Comparison of ENCODE assay signal across 1 cellular context in genomic region chr1:167685844-167686243, GRCh38.
TF ChIP-seq lines count a peak whose summit lies in the region.

No MANE protein-coding gene starts in this region.

TF ChIP-seq in GM23338, 12 proteins besides CTCF, POLR2A, EP300 and RAD21:
- no peak for TF ChIP-seq POLR2AphosphoS5 (IDR thresholded peaks at IDR 0.05; ENCODE audit: low read depth)
- no peak for TF ChIP-seq ZNF114 (CRISPR knock-in tag; IDR thresholded peaks at IDR 0.05)
- no peak for TF ChIP-seq EZH2 (IDR thresholded peaks at IDR 0.05; ENCODE audit: low read depth, unreplicated experiment)
